Comparison of ENCODE assay signal across 28 cellular contexts in genomic region chrY:2952912-2953311, GRCh38. TPM values are rescaled to one million over a fixed set of nuclear protein-coding genes. Genes with fewer than 3 reads are reported as not detected.
"Had no signal": no experiment of that assay in that cellular context is flagged by ENCODE, and none has a peak within 500 bp of the region (broad histone marks: within the 10 kb centered on the region; RNA-seq: fewer than 3 reads in every experiment).

No MANE protein-coding gene starts in this region.

- DNase-seq: colonic mucosa; effector CD4-positive, alpha-beta T cell; foreskin fibroblast; glutamatergic neuron; immature natural killer cell; left colon; mammary epithelial cell; natural killer cell; psoas muscle; stimulated activated CD4-positive, alpha-beta T cell treated with anti-CD3 and anti-CD28 coated beads, Interleukin-12 subunit alpha, Interleukin-12 subunit beta, amount 100 ng/mL, for 4 hours; stimulated activated CD4-positive, alpha-beta T cell treated with anti-CD3 and anti-CD28 coated beads, Interleukin-2, amount 100 ng/mL, for 48 hours; stimulated activated naive CD8-positive, alpha-beta T cell treated with anti-CD3 and anti-CD28 coated beads, Interleukin-15, amount 100 ng/mL, for 72 hours; testis; upper lobe of right lung had no signal

- H3K27ac ChIP-seq: colonic mucosa, gastroesophageal sphincter, neural progenitor cell, parathyroid adenoma, psoas muscle, skin epidermis, testis, tibial nerve, upper lobe of right lung, vagina had no signal

- H3K27me3 Mint-ChIP-seq: stimulated activated naive CD8-positive, alpha-beta T cell treated with anti-CD3 and anti-CD28 coated beads, Interleukin-15, amount 100 ng/mL, for 72 hours had no signal

- H3K4me3 ChIP-seq: colonic mucosa, gastroesophageal sphincter, neural progenitor cell, psoas muscle, skin epidermis, testis, tibial nerve, upper lobe of right lung, vagina had no signal

- H3K9me3 Mint-ChIP-seq: immature natural killer cell; mesothelial cell of epicardium; natural killer cell; neural progenitor cell; stimulated activated naive CD8-positive, alpha-beta T cell treated with anti-CD3 and anti-CD28 coated beads, Interleukin-15, amount 100 ng/mL, for 72 hours had no signal

- H3K36me3 ChIP-seq: colonic mucosa, gastroesophageal sphincter, neural progenitor cell, tibial nerve, upper lobe of right lung, vagina had no signal

- ATAC-seq: esophagus mucosa; gastroesophageal sphincter; left colon; natural killer cell; psoas muscle; sciatic nerve; stimulated activated naive CD8-positive, alpha-beta T cell treated with anti-CD3 and anti-CD28 coated beads, Interleukin-15, amount 100 ng/mL, for 72 hours; upper lobe of right lung had no signal

- H3K9me3 ChIP-seq: colonic mucosa, gastroesophageal sphincter, psoas muscle, testis, tibial nerve, upper lobe of right lung, vagina had no signal

- H2AFZ ChIP-seq: neural progenitor cell, parathyroid adenoma had no signal

- H3K27me3 ChIP-seq: colonic mucosa, gastroesophageal sphincter, neural progenitor cell, testis, tibial nerve, upper lobe of right lung, vagina had no signal

- H3K4me2 ChIP-seq: neural progenitor cell had no signal

- H3K4me1 Mint-ChIP-seq: immature natural killer cell, mesothelial cell of epicardium, neural progenitor cell had no signal

- H3K36me3 Mint-ChIP-seq: mesothelial cell of epicardium, natural killer cell, neural progenitor cell had no signal

- H3K9ac ChIP-seq: neural progenitor cell, parathyroid adenoma had no signal

- H3K4me1 ChIP-seq: colonic mucosa, neural progenitor cell, parathyroid adenoma, psoas muscle, testis, tibial nerve, upper lobe of right lung, vagina had no signal

- H3K79me2 ChIP-seq: parathyroid adenoma had no signal

- H3K4me3 Mint-ChIP-seq: immature natural killer cell; mesothelial cell of epicardium; natural killer cell; neural progenitor cell; stimulated activated naive CD8-positive, alpha-beta T cell treated with anti-CD3 and anti-CD28 coated beads, Interleukin-15, amount 100 ng/mL, for 72 hours had no signal

- H3K27ac Mint-ChIP-seq: immature natural killer cell; mesothelial cell of epicardium; neural progenitor cell; stimulated activated naive CD8-positive, alpha-beta T cell treated with anti-CD3 and anti-CD28 coated beads, Interleukin-15, amount 100 ng/mL, for 72 hours had no signal

RNA-seq across cellular contexts. Expression of gene ZFY, which starts 17.7 kb away (rescaled TPM):
- total RNA-seq: cardiac septum, cerebellum, dermis microvascular lymphatic vessel endothelial cell, esophagus mucosa, fibroblast of lung, left colon, mammary epithelial cell, mesothelial cell of epicardium, psoas muscle, sciatic nerve, vagina had no signal
- polyA plus RNA-seq: immature natural killer cell, keratinocyte, mammary epithelial cell had no signal
